Comparison of ENCODE assay signal across 15 cellular contexts in genomic region chr10:111103196-111103595, GRCh38. TPM values are rescaled to one million over a fixed set of nuclear protein-coding genes. Genes with fewer than 3 reads are reported as not detected.
A peak's percentile ranks its signal among the peaks of the same experiment; 100 is the strongest.
DNase-seq lines count a peak whose midpoint lies in the region; ATAC-seq and TF ChIP-seq lines count a peak whose summit lies in the region.
"Had no signal": no experiment of that assay in that cellular context is flagged by ENCODE, and none has a peak within 500 bp of the region (broad histone marks: within the 10 kb centered on the region; RNA-seq: fewer than 3 reads in every experiment).

No MANE protein-coding gene starts in this region.

- H3K4me3 ChIP-seq in colonic mucosa (no peak overlapping the region), mucosa of rectum (ENCODE audit: low read length in 2 of 2) (no peak overlapping the region), sigmoid colon (no peak overlapping the region)
- H3K4me3 ChIP-seq: GM23338 had no signal

- H3K9ac ChIP-seq in colonic mucosa (ENCODE audit: low read depth in 2 of 2, low read length in 2 of 2), result peak overlapping the region in 1 of 2 donors; percentile 41
- H3K9ac ChIP-seq in mucosa of rectum (ENCODE audit: low read depth in 1 of 2, low read length in 2 of 2), result no peak overlapping the region

- H3K36me3 ChIP-seq in colonic mucosa, result no peaks in the 10 kb centered on the region
- no peaks in the 10 kb centered on the region for H3K36me3 ChIP-seq in mucosa of rectum (ENCODE audit: control insufficient read depth in 2 of 2, insufficient read depth in 2 of 2, low read length in 2 of 2)
- no peaks in the 10 kb centered on the region for H3K36me3 ChIP-seq in sigmoid colon

- ATAC-seq in GM18517 (IDR thresholded peaks at IDR 0.05; ENCODE audit: unreplicated experiment) (no peak), HG02763 (IDR thresholded peaks at IDR 0.05; ENCODE audit: unreplicated experiment) (no peak)
- ATAC-seq: GM23338 had no signal

- DNase-seq in HT-29 (ENCODE audit: low spot score), result peak; percentile 69
- peak; percentile 64 for DNase-seq in colonic mucosa
- DNase-seq in sigmoid colon, result peak; percentile 24
- no peak for DNase-seq in SIG-M5 treated with dmso at 0.1 percent for 504 hours (lab: John Stamatoyannopoulos, UW; ENCODE audit: unreplicated experiment)
- no peak for DNase-seq in ACHN
- DNase-seq: CD4-positive, alpha-beta T cell; DMS79 treated with DMSO at 0.1 percent for 48 hours; EL; H7 had no signal

- no peak for TF ChIP-seq POLR2A in sigmoid colon (IDR thresholded peaks at IDR 0.05)

- intact Hi-C loops in colonic mucosa (cut with DNase I), result no loop called here
- intact Hi-C loops in sigmoid colon (cut with DNase I), result no loop called here

- no peaks in the 10 kb centered on the region for H3K27me3 ChIP-seq in colonic mucosa
- H3K27me3 ChIP-seq in mucosa of rectum (ENCODE audit: control insufficient read depth in 2 of 2, insufficient read depth in 2 of 2, low read length in 2 of 2), result no peaks in the 10 kb centered on the region
- no peaks in the 10 kb centered on the region for H3K27me3 ChIP-seq in sigmoid colon

- in situ Hi-C loops in ACHN (cut with HindIII; ENCODE audit: low pct_ligation_motif_present, low pct_unique_long_range_greater_than_20kb, low sequenced_read_pairs), result no loop called here

- H3K27ac ChIP-seq in colonic mucosa, result peak overlapping the region; percentile 76
- peak overlapping the region; percentile 55 to 81 for H3K27ac ChIP-seq in mucosa of rectum (ENCODE audit: low read depth in 2 of 2, low read length in 2 of 2)
- H3K27ac ChIP-seq in sigmoid colon, result no peak overlapping the region

- no peak for TF ChIP-seq EP300 in sigmoid colon (IDR thresholded peaks at IDR 0.05)

- peaks cover 3% of the 10 kb centered on the region for H3K4me1 ChIP-seq in colonic mucosa
- peaks cover 5 to 39% of the 10 kb centered on the region in 2 donors for H3K4me1 ChIP-seq in mucosa of rectum (ENCODE audit: control insufficient read depth in 2 of 2, insufficient read depth in 2 of 2, low read length in 2 of 2)
- H3K4me1 ChIP-seq in sigmoid colon, result no peaks in the 10 kb centered on the region

- 22 to 52% methylated on average over 4 of the region's 4 CpGs for WGBS in sigmoid colon, 2 donors

- H3K9me3 ChIP-seq in colonic mucosa (no peaks in the 10 kb centered on the region), mucosa of rectum (ENCODE audit: control insufficient read depth in 2 of 2, low read length in 2 of 2) (no peaks in the 10 kb centered on the region), sigmoid colon (no peaks in the 10 kb centered on the region)

- TF ChIP-seq CTCF in colonic mucosa (IDR thresholded peaks at IDR 0.05) (no peak), sigmoid colon (IDR thresholded peaks at IDR 0.05) (no peak)

RNA-seq across cellular contexts. Expression of gene ADRA2A, which starts 26.4 kb away (rescaled TPM):
- 16.3 and 20.5 TPM in 2 replicates for total RNA-seq in HT-29 (2014; rRNA removed; shearing (Covaris generic))
- 10 to 100 TPM; 12.8 to 14.3 TPM for total RNA-seq in colonic mucosa
- total RNA-seq in sigmoid colon, result 1 to 10 TPM; 1.5 to 4.6 (median 3.3) TPM
- polyA plus RNA-seq in sigmoid colon, result 1 to 10 TPM; 1.8 to 6.2 (median 3.9) TPM
- total RNA-seq: A172, B cell had no signal

Comparison
In these comparisons a context has a peak if more than half of its experiments do, and no peak if none do; other contexts are left out.
1. DNase-seq: peak in HT-29 (single experiment), colonic mucosa (single experiment) and sigmoid colon (single experiment); none in SIG-M5 treated with dmso at 0.1 percent for 504 hours (single experiment) and ACHN (single experiment).
2. H3K27ac ChIP-seq: peak in colonic mucosa (single experiment) and mucosa of rectum (2 of 2); none in sigmoid colon (0 of 4).